8 cellular contexts compared by ENCODE assay signal in the genomic region with DNA sequence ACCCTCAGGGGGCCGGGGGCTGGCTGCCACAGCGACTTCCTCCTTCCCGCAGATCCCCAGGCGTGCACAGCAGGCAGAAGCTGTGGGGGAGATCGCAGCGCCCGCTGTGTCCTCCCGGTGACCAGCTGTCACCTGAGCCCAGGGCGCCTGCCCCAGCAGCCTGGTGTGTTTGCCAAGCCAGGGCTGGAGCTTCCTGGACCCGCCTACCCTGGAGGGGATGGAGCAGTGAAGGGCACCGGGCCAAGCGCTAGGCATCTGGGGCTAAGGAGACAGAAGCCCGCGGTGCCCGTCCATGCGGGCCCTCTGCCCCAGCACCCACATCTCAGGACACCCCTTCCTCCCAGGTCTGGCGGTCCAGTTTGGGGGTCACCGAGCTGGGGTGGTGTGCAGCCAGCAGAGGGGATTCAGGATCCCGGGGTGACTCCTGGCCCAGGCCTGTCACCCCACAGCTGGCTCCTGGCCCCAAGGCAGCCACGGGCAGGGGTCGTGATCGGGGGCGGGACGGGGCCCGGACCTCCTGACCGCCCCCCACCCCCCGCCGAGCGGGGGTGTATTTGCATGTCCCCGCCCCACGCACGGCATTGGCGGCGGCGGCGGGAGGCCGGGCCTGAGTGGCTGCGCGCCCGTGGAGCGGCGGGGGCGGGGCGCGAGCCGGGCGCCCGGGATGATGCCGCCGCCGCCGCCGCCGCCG. TPM values are rescaled to one million over a fixed set of nuclear protein-coding genes. Genes with fewer than 3 reads are reported as not detected.
DNase-seq lines count a peak whose midpoint lies in the region; ATAC-seq and TF ChIP-seq lines count a peak whose summit lies in the region.

A gene with protein sequence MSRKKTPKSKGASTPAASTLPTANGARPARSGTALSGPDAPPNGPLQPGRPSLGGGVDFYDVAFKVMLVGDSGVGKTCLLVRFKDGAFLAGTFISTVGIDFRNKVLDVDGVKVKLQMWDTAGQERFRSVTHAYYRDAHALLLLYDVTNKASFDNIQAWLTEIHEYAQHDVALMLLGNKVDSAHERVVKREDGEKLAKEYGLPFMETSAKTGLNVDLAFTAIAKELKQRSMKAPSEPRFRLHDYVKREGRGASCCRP (plus strand): TSS at position 645 of the 691 bp plus-strand sequence. CDS start 159 bp downstream, outside the sequence.

- no peaks in the 10 kb centered on the region for H3K9me3 ChIP-seq in Karpas-422 (ENCODE audit: low read length)

- peak within 1 kb of the TSS; percentile 26 for H3K4me3 Mint-ChIP-seq in activated naive CD8-positive, alpha-beta T cell treated with anti-CD3 and anti-CD28 coated beads, Interleukin-2, amount 50 U/mL, for 24 hours
- peak within 1 kb of the TSS; percentile 58 for H3K4me3 Mint-ChIP-seq in osteocyte (ENCODE audit: unreplicated experiment)

- no peak within 1 kb of the TSS for H3K27ac ChIP-seq in Karpas-422 (ENCODE audit: low read length)
- peak within 1 kb of the TSS; percentile 100 for H3K27ac ChIP-seq in RWPE1

- H3K9me2 ChIP-seq in Karpas-422 (replicated peaks; ENCODE audit: insufficient read depth, low read length) = no peaks in the 10 kb centered on the region

- H3K9me3 Mint-ChIP-seq in activated naive CD8-positive, alpha-beta T cell treated with anti-CD3 and anti-CD28 coated beads, Interleukin-2, amount 50 U/mL, for 24 hours = no peaks in the 10 kb centered on the region
- no peaks in the 10 kb centered on the region for H3K9me3 Mint-ChIP-seq in osteocyte (ENCODE audit: unreplicated experiment)

- CTCF ChIA-PET in RWPE1 (lab: Yijun Ruan, JAX) = no interaction called here

- H3K4me3 ChIP-seq in Karpas-422 (ENCODE audit: low read length) = peak within 1 kb of the TSS; percentile 73

- H3K27me3 ChIP-seq in Karpas-422 (ENCODE audit: low read length) = no peaks in the 10 kb centered on the region

- peaks cover 23% of the 10 kb centered on the region; the same call in 1 of the 2 replicates for H4K20me1 ChIP-seq in Karpas-422 (ENCODE audit: insufficient read depth, low read depth, low read length)

- peak; percentile 73 for DNase-seq in DMS79 (lab: John Stamatoyannopoulos, UW)
- peak; percentile 84 for DNase-seq in Karpas-422
- peak; percentile 75 for DNase-seq in RWPE1 (ENCODE audit: low spot score)
- peak; percentile 52 for DNase-seq in activated naive CD8-positive, alpha-beta T cell treated with anti-CD3 and anti-CD28 coated beads, Interleukin-2, amount 50 U/mL, for 24 hours
- peak; percentile 88 for DNase-seq in Right ventricle myocardium inferior (ENCODE audit: missing footprints)
- no peak for DNase-seq in osteocyte (ENCODE audit: extremely low spot score, unreplicated experiment)

- H3K79me2 ChIP-seq in Karpas-422 (ENCODE audit: low read length) = peaks cover under 1% of the 10 kb centered on the region; the same call in 1 of the 2 replicates

- POLR2A ChIA-PET in RWPE1 (lab: Yijun Ruan, JAX; ENCODE audit: low non-redundant PET) = no interaction called here

- peaks cover 22% of the 10 kb centered on the region for H3K36me3 Mint-ChIP-seq in activated naive CD8-positive, alpha-beta T cell treated with anti-CD3 and anti-CD28 coated beads, Interleukin-2, amount 50 U/mL, for 24 hours (ENCODE audit: low read depth)
- H3K36me3 Mint-ChIP-seq in osteocyte (ENCODE audit: unreplicated experiment) = peaks cover 4% of the 10 kb centered on the region

- H3K9ac ChIP-seq in Karpas-422 (ENCODE audit: low read length) = peak within 1 kb of the TSS; percentile 98

- no peak within 1 kb of the TSS for H2AFZ ChIP-seq in Karpas-422 (ENCODE audit: low read length)

- peaks cover 19% of the 10 kb centered on the region for H3K4me1 Mint-ChIP-seq in activated naive CD8-positive, alpha-beta T cell treated with anti-CD3 and anti-CD28 coated beads, Interleukin-2, amount 50 U/mL, for 24 hours
- peaks cover 47% of the 10 kb centered on the region for H3K4me1 Mint-ChIP-seq in osteocyte (ENCODE audit: unreplicated experiment)

- H3K36me3 ChIP-seq in Karpas-422 (ENCODE audit: insufficient read depth, low read length) = peaks cover 8% of the 10 kb centered on the region; the same call in 1 of the 2 replicates

- peaks cover 54% of the 10 kb centered on the region for H3K4me1 ChIP-seq in Karpas-422 (ENCODE audit: low read length)

- peak within 1 kb of the TSS; percentile 87 for H3K4me2 ChIP-seq in Karpas-422 (ENCODE audit: low read depth, low read length, poor library complexity, severe bottlenecking)

- no peaks in the 10 kb centered on the region for H3K27me3 Mint-ChIP-seq in activated naive CD8-positive, alpha-beta T cell treated with anti-CD3 and anti-CD28 coated beads, Interleukin-2, amount 50 U/mL, for 24 hours
- H3K27me3 Mint-ChIP-seq in osteocyte (ENCODE audit: unreplicated experiment) = no peaks in the 10 kb centered on the region

- intact Hi-C loops in Right ventricle myocardium inferior (cut with DNase I) = no loop called here

- H3K27ac Mint-ChIP-seq in activated naive CD8-positive, alpha-beta T cell treated with anti-CD3 and anti-CD28 coated beads, Interleukin-2, amount 50 U/mL, for 24 hours = no peak within 1 kb of the TSS
- no peak within 1 kb of the TSS for H3K27ac Mint-ChIP-seq in osteocyte (ENCODE audit: unreplicated experiment)

- no peak for ATAC-seq in activated naive CD8-positive, alpha-beta T cell treated with anti-CD3 and anti-CD28 coated beads, Interleukin-2, amount 50 U/mL, for 24 hours
- ATAC-seq in Right ventricle myocardium inferior (peak; percentile 86), GM21723 (IDR thresholded peaks at IDR 0.05; ENCODE audit: unreplicated experiment) (no peak), GM21360 (IDR thresholded peaks at IDR 0.05; ENCODE audit: unreplicated experiment) (no peak)

- no peak for TF ChIP-seq CTCF in RWPE1 (conservative IDR thresholded peaks at IDR 0.05; ENCODE audit: low read depth)
- TF ChIP-seq CTCF in osteocyte (IDR thresholded peaks at IDR 0.05) = no peak

RNA-seq across cellular contexts. Expression of the gene that starts here (rescaled TPM):
- total RNA-seq in Karpas-422 (2014; rRNA removed; shearing (Covaris generic); ENCODE audit: low replicate concordance) = 12.8 and 15.0 TPM in 2 replicates
- total RNA-seq in Right ventricle myocardium inferior = 0.87 TPM
- 2.0 and 3.4 TPM in 2 replicates for total RNA-seq in osteocyte

Comparison
In these comparisons a context has a peak if more than half of its experiments do, and no peak if none do; other contexts are left out.
1. Peak in DNase-seq and ATAC-seq in Right ventricle myocardium inferior; RNA of the gene not detected or under 1 TPM.